1 cellular context compared by ENCODE assay signal in genomic region chr2:41933585-41934322, GRCh38.
A peak's percentile ranks its signal among the peaks of the same experiment; 100 is the strongest.
TF ChIP-seq lines count a peak whose summit lies in the region.

No MANE protein-coding gene starts in this region.

TF ChIP-seq in HepG2, 621 proteins besides CTCF, POLR2A, EP300 and RAD21 (continued from another document):
- TF ChIP-seq HIC2 (CRISPR knock-in tag; IDR thresholded peaks at IDR 0.05; ENCODE audit: low read depth) (no peak), MAFF (IDR thresholded peaks at IDR 0.05; ENCODE audit: low read depth, low read length) (peak; percentile 73), ZNF691 (CRISPR knock-in tag; IDR thresholded peaks at IDR 0.05; ENCODE audit: borderline replicate concordance, low read depth) (no peak), MAFK (conservative IDR thresholded peaks at IDR 0.05 in 1 of 2, IDR thresholded peaks at IDR 0.05 in 1 of 2; ENCODE audit: low read length in 2 of 2) (peak; percentile 68 to 76), ZNF180 (CRISPR knock-in tag; IDR thresholded peaks at IDR 0.05; ENCODE audit: borderline replicate concordance, low read depth) (no peak), GATAD2A (CRISPR knock-in tag; IDR thresholded peaks at IDR 0.05) (no peak), SYNCRIP (IDR thresholded peaks at IDR 0.05; ENCODE audit: insufficient read depth, low read depth, low read length) (no peak), TAF15 (IDR thresholded peaks at IDR 0.05; ENCODE audit: low read depth, low read length, poor library complexity, severe bottlenecking) (no peak), SCMH1 (CRISPR knock-in tag; IDR thresholded peaks at IDR 0.05; ENCODE audit: borderline replicate concordance) (no peak), SNAI1 (CRISPR knock-in tag; IDR thresholded peaks at IDR 0.05; ENCODE audit: borderline replicate concordance) (no peak)
TF ChIP-seq in HepG2: peak in this region for 2.
